Comparison of ENCODE assay signal across 15 cellular contexts in genomic region chr13:54733639-54734038, GRCh38.
DNase-seq lines count a peak whose midpoint lies in the region; ATAC-seq and TF ChIP-seq lines count a peak whose summit lies in the region.
"Had no signal": no experiment of that assay in that cellular context is flagged by ENCODE, and none has a peak within 500 bp of the region (broad histone marks: within the 10 kb centered on the region; RNA-seq: fewer than 3 reads in every experiment).

No MANE protein-coding gene starts in this region.

- H3K27ac ChIP-seq in PC-3 (ENCODE audit: low read length): no peak overlapping the region
- H3K27ac ChIP-seq: right lobe of liver had no signal

- H3K4me3 ChIP-seq in LNCaP clone FGC (ENCODE audit: low read depth, low read length): no peak overlapping the region
- H3K4me3 ChIP-seq in PC-3 (ENCODE audit: low read length): no peak overlapping the region
- H3K4me3 ChIP-seq: HAP-1, right lobe of liver had no signal

- no peaks in the 10 kb centered on the region for H3K9me3 ChIP-seq in PC-3 (ENCODE audit: low read length)
- H3K9me3 ChIP-seq: HAP-1, right lobe of liver had no signal

- H3K9ac ChIP-seq in PC-3 (ENCODE audit: low read length): no peak overlapping the region

- no peaks in the 10 kb centered on the region for H3K9me2 ChIP-seq in PC-3 (replicated peaks; ENCODE audit: low read length)

- POLR2A ChIA-PET in PC-3 (lab: Charles Lee; ENCODE audit: unreplicated experiment): no interaction called here

- no peaks in the 10 kb centered on the region for H3K79me2 ChIP-seq in PC-3 (ENCODE audit: low read length)

- 0 out of 2 replicates have a peak, but pooled peaks have one; percentile 37 for ATAC-seq in PC-3
- ATAC-seq: left ventricle myocardium superior, natural killer cell had no signal

- intact Hi-C loops in PC-3 (cut with micrococcal nuclease): no loop called here

- H3F3A ChIP-seq in PC-3 (ENCODE audit: low read length, unreplicated experiment): no peaks in the 10 kb centered on the region

- H3K36me3 ChIP-seq in PC-3 (ENCODE audit: low read depth, low read length): no peaks in the 10 kb centered on the region
- H3K36me3 ChIP-seq: HAP-1, right lobe of liver had no signal

- H3K27me3 ChIP-seq in PC-3 (ENCODE audit: low read length): no peaks in the 10 kb centered on the region
- H3K27me3 ChIP-seq: right lobe of liver had no signal

- DNase-seq in DMS53 treated with DMSO at 0.1 percent for 48 hours (lab: John Stamatoyannopoulos, UW; ENCODE audit: unreplicated experiment): peak; percentile 48
- peak; percentile 44 for DNase-seq in LNCaP clone FGC (ENCODE audit: low read depth)
- no peak for DNase-seq in PC-3
- DNase-seq in iPS-NIHi11 (ENCODE audit: low spot score): peak; percentile 68
- DNase-seq in NCI-H187 (lab: John Stamatoyannopoulos, UW): no peak
- no peak for DNase-seq in GM03348 (ENCODE audit: low spot score)
- no peak for DNase-seq in stimulated activated naive CD4-positive, alpha-beta T cell treated with Interleukin-2 at 50 U/mL for 16 hours (lab: John Stamatoyannopoulos, UW)
- no peak for DNase-seq in stimulated activated naive CD4-positive, alpha-beta T cell (lab: John Stamatoyannopoulos, UW)
- DNase-seq: activated naive CD4-positive, alpha-beta T cell treated with anti-CD3 and anti-CD28 coated beads for 36 hours; C1 segment of cervical spinal cord; left ventricle myocardium superior; natural killer cell; NCI-H1436; right lobe of liver had no signal

- TF ChIP-seq CTCF in LNCaP clone FGC (IDR thresholded peaks at IDR 0.05; ENCODE audit: control insufficient read depth, extremely low read depth, insufficient read depth) (peak; percentile 60), PC-3 (conservative IDR thresholded peaks at IDR 0.05; ENCODE audit: low read depth, low read length) (no peak)

- CTCF ChIA-PET in PC-3 (lab: Charles Lee): no interaction called here

- H3K4me1 ChIP-seq in PC-3 (ENCODE audit: insufficient read depth, low read length): no peaks in the 10 kb centered on the region
- H3K4me1 ChIP-seq: HAP-1, right lobe of liver had no signal

- H3K4me2 ChIP-seq in PC-3 (ENCODE audit: low read length): no peak overlapping the region

- H4K20me1 ChIP-seq in PC-3 (ENCODE audit: low read length): no peaks in the 10 kb centered on the region

- H2AFZ ChIP-seq in PC-3 (ENCODE audit: low read length): no peak overlapping the region

- no TSS peak for BruUV-seq in PC-3 (replicated peaks; lab: Mats Ljungman, UMichigan)

Comparison
In these comparisons a context has a peak if more than half of its experiments do, and no peak if none do; other contexts are left out.
1. DNase-seq: peak in DMS53 treated with DMSO at 0.1 percent for 48 hours (single experiment), LNCaP clone FGC (single experiment) and iPS-NIHi11 (single experiment); none in PC-3 (single experiment), NCI-H187 (0 of 2), GM03348 (single experiment), stimulated activated naive CD4-positive, alpha-beta T cell treated with Interleukin-2 at 50 U/mL for 16 hours (single experiment) and stimulated activated naive CD4-positive, alpha-beta T cell (0 of 6).